Comparison of ENCODE assay signal across 8 cellular contexts in genomic region chr6:149484733-149485700, GRCh38. TPM values are rescaled to one million over a fixed set of nuclear protein-coding genes. Genes with fewer than 3 reads are reported as not detected.
DNase-seq lines count a peak whose midpoint lies in the region; ATAC-seq, FAIRE-seq and TF ChIP-seq lines count a peak whose summit lies in the region.

TSS of gene ZC3H12D (minus strand) at chr6:149485014. CDS start at chr6:149474543, 10,471 bp downstream.

- H3K27me3 Mint-ChIP-seq in endothelial cell (ENCODE audit: unreplicated experiment), result peaks cover 6% of the 10 kb centered on the region

- peaks cover 6% of the 10 kb centered on the region for H3K4me1 ChIP-seq in keratinocyte (ENCODE audit: control insufficient read depth, extremely low read depth, insufficient read depth, low read length)

- no peaks in the 10 kb centered on the region for H3K36me3 Mint-ChIP-seq in endothelial cell (ENCODE audit: low read depth, unreplicated experiment)

- H3K9me1 ChIP-seq in keratinocyte (ENCODE audit: control insufficient read depth, extremely low read depth, insufficient read depth, low read length), result no peaks in the 10 kb centered on the region

- peak within 1 kb of the TSS; percentile 20 for H2AFZ ChIP-seq in keratinocyte (ENCODE audit: control insufficient read depth, low read length)

- H3K4me1 Mint-ChIP-seq in endothelial cell (ENCODE audit: unreplicated experiment), result peaks cover 35% of the 10 kb centered on the region

- TF ChIP-seq CTCF in keratinocyte (optimal IDR thresholded peaks at IDR 0.05 in 1 of 3, IDR thresholded peaks at IDR 0.05 in 1 of 3, conservative IDR thresholded peaks at IDR 0.05 in 1 of 3; ENCODE audit: extremely low read depth in 1 of 3, insufficient read depth in 2 of 3, low read length in 3 of 3) (peak in 2 of 3 experiments; percentile 31 to 33), endothelial cell (IDR thresholded peaks at IDR 0.05; ENCODE audit: unreplicated experiment) (no peak)

- peak within 1 kb of the TSS; percentile 47 for H3K4me2 ChIP-seq in keratinocyte (ENCODE audit: control insufficient read depth, extremely low read depth, insufficient read depth, low read depth, low read length)

- H3K9me3 Mint-ChIP-seq in endothelial cell (ENCODE audit: unreplicated experiment), result no peaks in the 10 kb centered on the region

- no peaks in the 10 kb centered on the region for H3K9me3 ChIP-seq in keratinocyte (ENCODE audit: control insufficient read depth, low read depth, low read length)

- no peaks in the 10 kb centered on the region for H3K79me2 ChIP-seq in keratinocyte (ENCODE audit: control insufficient read depth, insufficient read depth, low read length)

- peak; percentile 63 for DNase-seq in RCC 7860 (ENCODE audit: low spot score)
- DNase-seq in activated gamma-delta T cell treated with Interleukin-2 at 50 U/mL for 16 hours, result peak; percentile 75
- DNase-seq in keratinocyte (ENCODE audit: low read depth, low spot score), result no peak
- DNase-seq in stimulated activated CD8-positive, alpha-beta memory T cell treated with anti-CD3 and anti-CD28 coated beads, Interleukin-15, amount 100 ng/mL, for 48 hours (ENCODE audit: low read depth in 2 of 2), result peak; percentile 66
- no peak for DNase-seq in GM19238 (ENCODE audit: insufficient read length, low spot score)
- DNase-seq in endothelial cell (ENCODE audit: low spot score), result no peak

- dilution Hi-C loops in keratinocyte (cut with MboI; ENCODE audit: extremely low pct_ligation_motif_present, low sequenced_read_pairs), result no loop called here

- H3K4me3 Mint-ChIP-seq in endothelial cell (ENCODE audit: unreplicated experiment), result no peak within 1 kb of the TSS

- ATAC-seq in GM18517 (IDR thresholded peaks at IDR 0.05; ENCODE audit: unreplicated experiment) (peak; percentile 41), HG02885 (IDR thresholded peaks at IDR 0.05; ENCODE audit: poor library complexity, unreplicated experiment) (peak; percentile 36)

- no peak within 1 kb of the TSS for H3K4me3 ChIP-seq in keratinocyte (ENCODE audit: control insufficient read depth in 2 of 3, extremely low read depth in 1 of 3, insufficient read depth in 2 of 3, low read depth in 1 of 3, low read length in 3 of 3)

- FAIRE-seq in RCC 7860 (lab: Jason Lieb, UNC) (no peak), keratinocyte (lab: Jason Lieb, UNC) (peak; percentile 13)

- no peaks in the 10 kb centered on the region for H3K36me3 ChIP-seq in keratinocyte (ENCODE audit: control insufficient read depth in 2 of 2, extremely low read depth in 1 of 2, insufficient read depth in 2 of 2, low read length in 2 of 2)

- H3K27ac ChIP-seq in keratinocyte (ENCODE audit: control insufficient read depth, insufficient read depth, low read length), result no peak within 1 kb of the TSS

- no peak within 1 kb of the TSS for H3K27ac Mint-ChIP-seq in endothelial cell (ENCODE audit: unreplicated experiment)

- no peak within 1 kb of the TSS for H3K9ac ChIP-seq in keratinocyte (ENCODE audit: control insufficient read depth, extremely low read depth, insufficient read depth, low read length)

- no peaks in the 10 kb centered on the region for H3K27me3 ChIP-seq in keratinocyte (ENCODE audit: control insufficient read depth, extremely low read depth, insufficient read depth, low read length)

- no peaks in the 10 kb centered on the region for H4K20me1 ChIP-seq in keratinocyte (ENCODE audit: control insufficient read depth, extremely low read depth, insufficient read depth, low read length)

RNA-seq across cellular contexts. Expression of gene ZC3H12D, which starts in this region (rescaled TPM):
- 0.03 to 0.04 TPM in 2 of 3 replicates, not detected in the other for polyA plus RNA-seq in keratinocyte
- not detected for polyA plus RNA-seq in keratinocyte (2011; ENCODE audit: low read depth)
- polyA plus RNA-seq in keratinocyte (2011; cell fraction: cytosol; rRNA removed), result not detected in 2 replicates
- polyA plus RNA-seq in keratinocyte (2011; cell fraction: nucleus; rRNA removed), result 0.15 and 0.40 TPM in 2 replicates
- 0.27 TPM in 1 of 2 replicates, not detected in the other for polyA plus RNA-seq in keratinocyte (2012; ENCODE audit: low replicate concordance)
- polyA minus RNA-seq in keratinocyte, result 0.03 to 0.23 TPM in 2 of 3 replicates, not detected in the other
- not detected for polyA minus RNA-seq in keratinocyte (2011; cell fraction: cytosol; rRNA and poly(A)+ RNA removed)
- not detected in 2 replicates for polyA minus RNA-seq in keratinocyte (2011; cell fraction: nucleus; rRNA and poly(A)+ RNA removed)
- total RNA-seq in endothelial cell (ENCODE audit: unreplicated experiment), result 0.72 TPM

Comparison
In these comparisons a context has a peak if more than half of its experiments do, and no peak if none do; other contexts are left out.
1. DNase-seq: peak in RCC 7860 (single experiment), activated gamma-delta T cell treated with Interleukin-2 at 50 U/mL for 16 hours (single experiment) and stimulated activated CD8-positive, alpha-beta memory T cell treated with anti-CD3 and anti-CD28 coated beads, Interleukin-15, amount 100 ng/mL, for 48 hours (2 of 2); none in keratinocyte (single experiment), GM19238 (single experiment) and endothelial cell (single experiment).